ENCODE assay signal across 1 cellular context in the genomic region with DNA sequence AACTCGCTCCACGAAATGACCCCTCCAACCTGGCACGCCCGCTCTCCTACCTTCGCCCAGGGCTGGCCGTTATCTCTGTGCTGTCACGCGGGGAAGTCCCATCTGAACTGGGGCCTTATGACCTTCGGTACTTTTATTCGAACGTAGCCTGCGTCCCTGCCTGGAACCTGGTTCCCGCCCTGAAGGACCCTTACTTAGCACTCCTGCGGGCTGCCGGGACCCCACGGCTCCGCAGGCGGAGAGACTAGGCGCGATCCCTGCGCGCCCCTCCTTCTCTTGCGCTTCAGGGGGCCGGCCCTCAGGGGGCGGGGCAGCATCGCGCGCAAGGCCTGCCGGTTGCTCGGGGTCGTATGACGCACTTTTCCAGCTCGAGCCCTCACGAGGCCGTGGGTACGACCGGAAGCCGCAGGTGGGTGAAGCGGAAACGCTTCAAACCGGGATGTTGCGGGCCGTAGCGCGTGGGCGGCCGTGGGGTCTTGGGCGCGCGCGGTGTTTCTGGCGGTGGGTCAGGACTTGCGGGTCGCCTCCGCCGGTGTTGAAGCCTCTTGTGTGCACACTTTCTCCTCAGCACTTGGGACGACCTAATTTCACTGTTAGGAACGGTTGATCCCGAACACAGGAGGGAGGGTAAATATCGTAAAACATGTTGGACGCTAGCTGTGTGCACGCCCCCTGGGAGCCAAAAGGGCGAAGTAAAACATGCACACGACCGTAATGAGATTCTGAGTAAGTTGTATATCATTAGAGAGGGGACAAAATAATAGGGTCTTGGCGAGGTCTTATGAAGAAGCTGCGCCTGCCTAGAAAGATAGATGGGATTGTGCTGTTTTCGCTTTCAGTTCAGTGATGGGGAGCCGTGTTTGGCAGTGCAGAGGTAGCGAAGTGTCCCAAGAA.
TF ChIP-seq lines count a peak whose summit lies in the region.

A gene (plus strand): TSS at position 325 of the 894 bp plus-strand sequence. CDS start 6,991 bp downstream, outside the sequence.
A gene with protein sequence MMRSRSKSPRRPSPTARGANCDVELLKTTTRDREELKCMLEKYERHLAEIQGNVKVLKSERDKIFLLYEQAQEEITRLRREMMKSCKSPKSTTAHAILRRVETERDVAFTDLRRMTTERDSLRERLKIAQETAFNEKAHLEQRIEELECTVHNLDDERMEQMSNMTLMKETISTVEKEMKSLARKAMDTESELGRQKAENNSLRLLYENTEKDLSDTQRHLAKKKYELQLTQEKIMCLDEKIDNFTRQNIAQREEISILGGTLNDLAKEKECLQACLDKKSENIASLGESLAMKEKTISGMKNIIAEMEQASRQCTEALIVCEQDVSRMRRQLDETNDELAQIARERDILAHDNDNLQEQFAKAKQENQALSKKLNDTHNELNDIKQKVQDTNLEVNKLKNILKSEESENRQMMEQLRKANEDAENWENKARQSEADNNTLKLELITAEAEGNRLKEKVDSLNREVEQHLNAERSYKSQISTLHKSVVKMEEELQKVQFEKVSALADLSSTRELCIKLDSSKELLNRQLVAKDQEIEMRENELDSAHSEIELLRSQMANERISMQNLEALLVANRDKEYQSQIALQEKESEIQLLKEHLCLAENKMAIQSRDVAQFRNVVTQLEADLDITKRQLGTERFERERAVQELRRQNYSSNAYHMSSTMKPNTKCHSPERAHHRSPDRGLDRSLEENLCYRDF (minus strand): TSS at position 300 of the 894 bp plus-strand sequence. CDS start 45,503 bp downstream, outside the sequence.

TF ChIP-seq in HepG2, 621 proteins besides CTCF, POLR2A, EP300 and RAD21 (continued from another document and continues in another):
- TF ChIP-seq, protein P1, sequence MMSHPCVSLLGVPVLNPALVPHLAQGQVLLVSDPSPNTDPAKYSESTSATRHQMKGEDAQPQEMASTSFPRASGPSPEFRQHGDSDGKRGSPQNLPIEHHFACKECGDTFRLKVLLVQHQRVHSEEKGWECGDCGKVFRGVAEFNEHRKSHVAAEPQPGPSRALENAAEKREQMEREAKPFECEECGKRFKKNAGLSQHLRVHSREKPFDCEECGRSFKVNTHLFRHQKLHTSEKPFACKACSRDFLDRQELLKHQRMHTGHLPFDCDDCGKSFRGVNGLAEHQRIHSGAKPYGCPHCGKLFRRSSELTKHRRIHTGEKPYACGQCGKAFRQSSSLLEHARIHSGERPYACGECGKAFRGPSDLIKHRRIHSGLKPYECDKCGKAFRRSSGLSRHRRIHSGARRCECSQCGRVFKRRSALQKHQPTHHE (CRISPR knock-in tag; IDR thresholded peaks at IDR 0.05; ENCODE audit: borderline replicate concordance): no peak; the same call in 1 of the 2 replicates
- TF ChIP-seq, protein P2, sequence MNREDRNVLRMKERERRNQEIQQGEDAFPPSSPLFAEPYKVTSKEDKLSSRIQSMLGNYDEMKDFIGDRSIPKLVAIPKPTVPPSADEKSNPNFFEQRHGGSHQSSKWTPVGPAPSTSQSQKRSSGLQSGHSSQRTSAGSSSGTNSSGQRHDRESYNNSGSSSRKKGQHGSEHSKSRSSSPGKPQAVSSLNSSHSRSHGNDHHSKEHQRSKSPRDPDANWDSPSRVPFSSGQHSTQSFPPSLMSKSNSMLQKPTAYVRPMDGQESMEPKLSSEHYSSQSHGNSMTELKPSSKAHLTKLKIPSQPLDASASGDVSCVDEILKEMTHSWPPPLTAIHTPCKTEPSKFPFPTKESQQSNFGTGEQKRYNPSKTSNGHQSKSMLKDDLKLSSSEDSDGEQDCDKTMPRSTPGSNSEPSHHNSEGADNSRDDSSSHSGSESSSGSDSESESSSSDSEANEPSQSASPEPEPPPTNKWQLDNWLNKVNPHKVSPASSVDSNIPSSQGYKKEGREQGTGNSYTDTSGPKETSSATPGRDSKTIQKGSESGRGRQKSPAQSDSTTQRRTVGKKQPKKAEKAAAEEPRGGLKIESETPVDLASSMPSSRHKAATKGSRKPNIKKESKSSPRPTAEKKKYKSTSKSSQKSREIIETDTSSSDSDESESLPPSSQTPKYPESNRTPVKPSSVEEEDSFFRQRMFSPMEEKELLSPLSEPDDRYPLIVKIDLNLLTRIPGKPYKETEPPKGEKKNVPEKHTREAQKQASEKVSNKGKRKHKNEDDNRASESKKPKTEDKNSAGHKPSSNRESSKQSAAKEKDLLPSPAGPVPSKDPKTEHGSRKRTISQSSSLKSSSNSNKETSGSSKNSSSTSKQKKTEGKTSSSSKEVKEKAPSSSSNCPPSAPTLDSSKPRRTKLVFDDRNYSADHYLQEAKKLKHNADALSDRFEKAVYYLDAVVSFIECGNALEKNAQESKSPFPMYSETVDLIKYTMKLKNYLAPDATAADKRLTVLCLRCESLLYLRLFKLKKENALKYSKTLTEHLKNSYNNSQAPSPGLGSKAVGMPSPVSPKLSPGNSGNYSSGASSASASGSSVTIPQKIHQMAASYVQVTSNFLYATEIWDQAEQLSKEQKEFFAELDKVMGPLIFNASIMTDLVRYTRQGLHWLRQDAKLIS (CRISPR knock-in tag; IDR thresholded peaks at IDR 0.05): no peak; the same call in 1 of the 2 replicates
- TF ChIP-seq NPAS2 (CRISPR knock-in tag; IDR thresholded peaks at IDR 0.05; ENCODE audit: borderline replicate concordance) (0 out of 2 replicates have a peak, but pooled peaks have one; percentile 75), ZNF605 (CRISPR knock-in tag; IDR thresholded peaks at IDR 0.05) (peak; percentile 99), YEATS2 (CRISPR knock-in tag; IDR thresholded peaks at IDR 0.05; ENCODE audit: borderline replicate concordance) (peak; percentile 98), ZFP90 (CRISPR knock-in tag; IDR thresholded peaks at IDR 0.05; ENCODE audit: borderline replicate concordance) (peak; percentile 97), MBNL3 (CRISPR knock-in tag; conservative IDR thresholded peaks at IDR 0.05) (no peak), SYNCRIP (IDR thresholded peaks at IDR 0.05; ENCODE audit: insufficient read depth, low read depth, low read length) (no peak), ONECUT2 (CRISPR knock-in tag; IDR thresholded peaks at IDR 0.05) (no peak), MAFK (conservative IDR thresholded peaks at IDR 0.05 in 1 of 2, IDR thresholded peaks at IDR 0.05 in 1 of 2; ENCODE audit: low read length in 2 of 2) (no peak), MTF2 (CRISPR knock-in tag; IDR thresholded peaks at IDR 0.05; ENCODE audit: borderline replicate concordance) (no peak), ATF7 (IDR thresholded peaks at IDR 0.05) (no peak), ATF7 (CRISPR knock-in tag; IDR thresholded peaks at IDR 0.05) (peak; percentile 95)
- TF ChIP-seq, protein P3, sequence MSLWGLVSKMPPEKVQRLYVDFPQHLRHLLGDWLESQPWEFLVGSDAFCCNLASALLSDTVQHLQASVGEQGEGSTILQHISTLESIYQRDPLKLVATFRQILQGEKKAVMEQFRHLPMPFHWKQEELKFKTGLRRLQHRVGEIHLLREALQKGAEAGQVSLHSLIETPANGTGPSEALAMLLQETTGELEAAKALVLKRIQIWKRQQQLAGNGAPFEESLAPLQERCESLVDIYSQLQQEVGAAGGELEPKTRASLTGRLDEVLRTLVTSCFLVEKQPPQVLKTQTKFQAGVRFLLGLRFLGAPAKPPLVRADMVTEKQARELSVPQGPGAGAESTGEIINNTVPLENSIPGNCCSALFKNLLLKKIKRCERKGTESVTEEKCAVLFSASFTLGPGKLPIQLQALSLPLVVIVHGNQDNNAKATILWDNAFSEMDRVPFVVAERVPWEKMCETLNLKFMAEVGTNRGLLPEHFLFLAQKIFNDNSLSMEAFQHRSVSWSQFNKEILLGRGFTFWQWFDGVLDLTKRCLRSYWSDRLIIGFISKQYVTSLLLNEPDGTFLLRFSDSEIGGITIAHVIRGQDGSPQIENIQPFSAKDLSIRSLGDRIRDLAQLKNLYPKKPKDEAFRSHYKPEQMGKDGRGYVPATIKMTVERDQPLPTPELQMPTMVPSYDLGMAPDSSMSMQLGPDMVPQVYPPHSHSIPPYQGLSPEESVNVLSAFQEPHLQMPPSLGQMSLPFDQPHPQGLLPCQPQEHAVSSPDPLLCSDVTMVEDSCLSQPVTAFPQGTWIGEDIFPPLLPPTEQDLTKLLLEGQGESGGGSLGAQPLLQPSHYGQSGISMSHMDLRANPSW (CRISPR knock-in tag; IDR thresholded peaks at IDR 0.05; ENCODE audit: borderline replicate concordance): 0 out of 2 replicates have a peak, but pooled peaks have one; percentile 68
- TF ChIP-seq, protein P4, sequence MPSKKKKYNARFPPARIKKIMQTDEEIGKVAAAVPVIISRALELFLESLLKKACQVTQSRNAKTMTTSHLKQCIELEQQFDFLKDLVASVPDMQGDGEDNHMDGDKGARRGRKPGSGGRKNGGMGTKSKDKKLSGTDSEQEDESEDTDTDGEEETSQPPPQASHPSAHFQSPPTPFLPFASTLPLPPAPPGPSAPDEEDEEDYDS (CRISPR knock-in tag; IDR thresholded peaks at IDR 0.05): peak; percentile 96
- TF ChIP-seq, protein P5, sequence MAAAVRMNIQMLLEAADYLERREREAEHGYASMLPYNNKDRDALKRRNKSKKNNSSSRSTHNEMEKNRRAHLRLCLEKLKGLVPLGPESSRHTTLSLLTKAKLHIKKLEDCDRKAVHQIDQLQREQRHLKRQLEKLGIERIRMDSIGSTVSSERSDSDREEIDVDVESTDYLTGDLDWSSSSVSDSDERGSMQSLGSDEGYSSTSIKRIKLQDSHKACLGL (CRISPR knock-in tag; IDR thresholded peaks at IDR 0.05): peak; percentile 98
- TF ChIP-seq, protein P6, sequence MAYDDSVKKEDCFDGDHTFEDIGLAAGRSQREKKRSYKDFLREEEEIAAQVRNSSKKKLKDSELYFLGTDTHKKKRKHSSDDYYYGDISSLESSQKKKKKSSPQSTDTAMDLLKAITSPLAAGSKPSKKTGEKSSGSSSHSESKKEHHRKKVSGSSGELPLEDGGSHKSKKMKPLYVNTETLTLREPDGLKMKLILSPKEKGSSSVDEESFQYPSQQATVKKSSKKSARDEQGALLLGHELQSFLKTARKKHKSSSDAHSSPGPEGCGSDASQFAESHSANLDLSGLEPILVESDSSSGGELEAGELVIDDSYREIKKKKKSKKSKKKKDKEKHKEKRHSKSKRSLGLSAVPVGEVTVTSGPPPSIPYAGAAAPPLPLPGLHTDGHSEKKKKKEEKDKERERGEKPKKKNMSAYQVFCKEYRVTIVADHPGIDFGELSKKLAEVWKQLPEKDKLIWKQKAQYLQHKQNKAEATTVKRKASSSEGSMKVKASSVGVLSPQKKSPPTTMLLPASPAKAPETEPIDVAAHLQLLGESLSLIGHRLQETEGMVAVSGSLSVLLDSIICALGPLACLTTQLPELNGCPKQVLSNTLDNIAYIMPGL (CRISPR knock-in tag; IDR thresholded peaks at IDR 0.05; ENCODE audit: borderline replicate concordance in 1 of 2, low read depth in 1 of 2): peak; percentile 93 to 96; a peak in 3 of 4 replicates
- TF ChIP-seq, protein P7, sequence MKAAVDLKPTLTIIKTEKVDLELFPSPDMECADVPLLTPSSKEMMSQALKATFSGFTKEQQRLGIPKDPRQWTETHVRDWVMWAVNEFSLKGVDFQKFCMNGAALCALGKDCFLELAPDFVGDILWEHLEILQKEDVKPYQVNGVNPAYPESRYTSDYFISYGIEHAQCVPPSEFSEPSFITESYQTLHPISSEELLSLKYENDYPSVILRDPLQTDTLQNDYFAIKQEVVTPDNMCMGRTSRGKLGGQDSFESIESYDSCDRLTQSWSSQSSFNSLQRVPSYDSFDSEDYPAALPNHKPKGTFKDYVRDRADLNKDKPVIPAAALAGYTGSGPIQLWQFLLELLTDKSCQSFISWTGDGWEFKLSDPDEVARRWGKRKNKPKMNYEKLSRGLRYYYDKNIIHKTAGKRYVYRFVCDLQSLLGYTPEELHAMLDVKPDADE (CRISPR knock-in tag; IDR thresholded peaks at IDR 0.05): peak; percentile 31; the same call in 1 of the 2 replicates
- TF ChIP-seq, protein P8, sequence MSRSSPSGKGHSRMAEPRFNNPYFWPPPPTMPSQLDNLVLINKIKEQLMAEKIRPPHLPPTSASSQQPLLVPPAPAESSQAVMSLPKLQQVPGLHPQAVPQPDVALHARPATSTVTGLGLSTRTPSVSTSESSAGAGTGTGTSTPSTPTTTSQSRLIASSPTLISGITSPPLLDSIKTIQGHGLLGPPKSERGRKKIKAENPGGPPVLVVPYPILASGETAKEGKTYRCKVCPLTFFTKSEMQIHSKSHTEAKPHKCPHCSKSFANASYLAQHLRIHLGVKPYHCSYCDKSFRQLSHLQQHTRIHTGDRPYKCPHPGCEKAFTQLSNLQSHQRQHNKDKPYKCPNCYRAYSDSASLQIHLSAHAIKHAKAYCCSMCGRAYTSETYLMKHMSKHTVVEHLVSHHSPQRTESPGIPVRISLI (CRISPR knock-in tag; IDR thresholded peaks at IDR 0.05; ENCODE audit: borderline replicate concordance): peak; percentile 61; the same call in 1 of the 2 replicates
- TF ChIP-seq, protein P9, sequence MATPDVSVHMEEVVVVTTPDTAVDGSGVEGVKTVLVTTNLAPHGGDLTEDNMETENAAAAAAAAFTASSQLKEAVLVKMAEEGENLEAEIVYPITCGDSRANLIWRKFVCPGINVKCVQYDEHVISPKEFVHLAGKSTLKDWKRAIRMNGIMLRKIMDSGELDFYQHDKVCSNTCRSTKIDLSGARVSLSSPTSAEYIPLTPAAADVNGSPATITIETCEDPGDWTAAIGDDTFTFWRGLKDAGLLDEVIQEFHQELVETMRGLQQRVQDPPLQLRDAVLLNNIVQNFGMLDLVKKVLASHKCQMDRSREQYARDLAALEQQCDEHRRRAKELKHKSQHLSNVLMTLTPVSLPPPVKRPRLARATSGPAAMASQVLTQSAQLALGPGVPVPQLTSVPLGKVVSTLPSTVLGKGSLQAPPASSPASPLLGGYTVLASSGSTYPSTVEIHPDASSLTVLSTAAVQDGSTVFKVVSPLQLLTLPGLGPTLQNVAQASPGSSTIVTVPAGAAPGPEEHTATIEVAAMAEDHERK (CRISPR knock-in tag; IDR thresholded peaks at IDR 0.05; ENCODE audit: low read depth): peak; percentile 80
- TF ChIP-seq, protein P10, sequence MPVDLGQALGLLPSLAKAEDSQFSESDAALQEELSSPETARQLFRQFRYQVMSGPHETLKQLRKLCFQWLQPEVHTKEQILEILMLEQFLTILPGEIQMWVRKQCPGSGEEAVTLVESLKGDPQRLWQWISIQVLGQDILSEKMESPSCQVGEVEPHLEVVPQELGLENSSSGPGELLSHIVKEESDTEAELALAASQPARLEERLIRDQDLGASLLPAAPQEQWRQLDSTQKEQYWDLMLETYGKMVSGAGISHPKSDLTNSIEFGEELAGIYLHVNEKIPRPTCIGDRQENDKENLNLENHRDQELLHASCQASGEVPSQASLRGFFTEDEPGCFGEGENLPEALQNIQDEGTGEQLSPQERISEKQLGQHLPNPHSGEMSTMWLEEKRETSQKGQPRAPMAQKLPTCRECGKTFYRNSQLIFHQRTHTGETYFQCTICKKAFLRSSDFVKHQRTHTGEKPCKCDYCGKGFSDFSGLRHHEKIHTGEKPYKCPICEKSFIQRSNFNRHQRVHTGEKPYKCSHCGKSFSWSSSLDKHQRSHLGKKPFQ (CRISPR knock-in tag; IDR thresholded peaks at IDR 0.05; ENCODE audit: insufficient replicate concordance): peak; percentile 95
